ENCODE assay signal across 17 cellular contexts in the genomic region with DNA sequence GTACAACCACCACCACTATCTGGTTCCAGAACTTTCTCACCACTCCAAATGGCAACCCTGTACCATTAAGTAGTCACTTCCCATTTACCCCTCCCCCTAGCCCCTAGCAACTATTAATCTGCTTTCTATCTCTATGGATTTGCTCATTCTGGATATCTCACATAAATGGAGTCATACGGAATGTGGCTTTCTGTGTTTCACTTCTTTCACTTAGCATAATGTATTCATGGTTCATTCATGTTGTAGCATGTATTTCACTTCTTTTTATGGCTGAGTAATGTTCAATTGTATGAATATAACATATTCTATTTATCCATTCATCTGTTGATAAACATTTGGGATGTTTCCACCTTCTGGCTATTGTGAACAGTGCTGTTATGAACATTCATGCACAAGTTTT.
DNase-seq lines count a peak whose midpoint lies in the region; ATAC-seq, FAIRE-seq and TF ChIP-seq lines count a peak whose summit lies in the region.
"Had no signal": no experiment of that assay in that cellular context is flagged by ENCODE, and none has a peak within 500 bp of the region (broad histone marks: within the 10 kb centered on the region; RNA-seq: fewer than 3 reads in every experiment).

No MANE protein-coding gene starts in this region.

- H3K4me3 ChIP-seq in astrocyte (ENCODE audit: insufficient read depth, low read depth, low read length) = no peak overlapping the region
- H3K4me3 ChIP-seq in tibial artery = no peak overlapping the region

- peak; percentile 76 for ATAC-seq in foreskin keratinocyte

- H3K27me3 Mint-ChIP-seq in astrocyte (ENCODE audit: low read depth, unreplicated experiment) = no peaks in the 10 kb centered on the region
- H3K27me3 Mint-ChIP-seq: CD4-positive, alpha-beta T cell had no signal

- peaks cover 22% of the 10 kb centered on the region for H3K4me1 Mint-ChIP-seq in astrocyte (ENCODE audit: low read depth, unreplicated experiment)

- in situ Hi-C loops in GM13977 (cut with MboI; ENCODE audit: low pct_unique_long_range_greater_than_20kb, low sequenced_read_pairs, unreplicated experiment) = no loop called here

- no peak overlapping the region for H2AFZ ChIP-seq in astrocyte (ENCODE audit: low read depth, low read length)

- no peak overlapping the region for H3K4me2 ChIP-seq in astrocyte (ENCODE audit: low read length)

- no peaks in the 10 kb centered on the region for H3K36me3 Mint-ChIP-seq in astrocyte (ENCODE audit: low read depth, unreplicated experiment)

- DNase-seq in D721Med (ENCODE audit: insufficient read length, low spot score) (no peak), astrocyte (ENCODE audit: low read depth) (no peak), foreskin keratinocyte (peak; percentile 43 to 78), GM13977 (ENCODE audit: low spot score) (no peak), NCI-H1048 (lab: John Stamatoyannopoulos, UW) (no peak), tibial artery (no peak)
- DNase-seq: AML-193; Caco-2; CD4-positive, alpha-beta T cell; DMS153; DMS79; GDM1; H9; IMR-90 had no signal

- no peak overlapping the region for H3K9ac ChIP-seq in astrocyte (ENCODE audit: low read length)

- no peak overlapping the region for H3K27ac Mint-ChIP-seq in astrocyte (ENCODE audit: unreplicated experiment)
- H3K27ac Mint-ChIP-seq: CD4-positive, alpha-beta T cell; H9 had no signal

- no peaks in the 10 kb centered on the region for H3K9me3 ChIP-seq in astrocyte (ENCODE audit: insufficient read depth, low read depth, low read length)
- no peaks in the 10 kb centered on the region for H3K9me3 ChIP-seq in tibial artery
- H3K9me3 ChIP-seq: Caco-2 had no signal

- H3K4me1 ChIP-seq in astrocyte (ENCODE audit: insufficient read depth, low read length) = peaks cover 17% of the 10 kb centered on the region
- H3K4me1 ChIP-seq in foreskin keratinocyte = peaks cover 44% of the 10 kb centered on the region
- H3K4me1 ChIP-seq in tibial artery = no peaks in the 10 kb centered on the region

- TF ChIP-seq CTCF in D721Med (IDR thresholded peaks at IDR 0.05; ENCODE audit: insufficient read depth, missing control alignments) (no peak), astrocyte (IDR thresholded peaks at IDR 0.05; ENCODE audit: insufficient read depth, low read depth, low read length) (no peak), foreskin keratinocyte (conservative IDR thresholded peaks at IDR 0.05) (peak; percentile 32), GM13977 (IDR thresholded peaks at IDR 0.05; ENCODE audit: extremely low read depth, insufficient read depth, missing control alignments) (no peak), tibial artery (IDR thresholded peaks at IDR 0.05) (no peak)

- FAIRE-seq in D721Med (lab: Jason Lieb, UNC) (peak; percentile 44), astrocyte (lab: Jason Lieb, UNC) (peak; percentile 65)
- FAIRE-seq: H1, HTR-8/SVneo had no signal

- no peaks in the 10 kb centered on the region for H3K9me3 Mint-ChIP-seq in astrocyte (ENCODE audit: unreplicated experiment)
- H3K9me3 Mint-ChIP-seq: CD4-positive, alpha-beta T cell; H9 had no signal

- H3K79me2 ChIP-seq in astrocyte (ENCODE audit: insufficient read depth, low read length) = no peaks in the 10 kb centered on the region

- intact Hi-C loops in tibial artery (cut with DNase I; ENCODE audit: low total_unique reads) = no loop called here

- no peak overlapping the region for H3K4me3 Mint-ChIP-seq in astrocyte (ENCODE audit: unreplicated experiment)
- H3K4me3 Mint-ChIP-seq: CD4-positive, alpha-beta T cell; H9 had no signal

- H3K27me3 ChIP-seq in astrocyte (ENCODE audit: insufficient read depth, low read length) (no peaks in the 10 kb centered on the region), foreskin keratinocyte (no peaks in the 10 kb centered on the region), tibial artery (no peaks in the 10 kb centered on the region)

- H3K27ac ChIP-seq in astrocyte (ENCODE audit: low read depth, low read length) = no peak overlapping the region
- peak overlapping the region; percentile 95 for H3K27ac ChIP-seq in foreskin keratinocyte
- H3K27ac ChIP-seq in tibial artery = no peak overlapping the region
- H3K27ac ChIP-seq: C4-2B had no signal

- no peaks in the 10 kb centered on the region for H4K20me1 ChIP-seq in astrocyte (ENCODE audit: insufficient read depth, low read length)

- H3K36me3 ChIP-seq in astrocyte (ENCODE audit: insufficient read depth, low read length) (no peaks in the 10 kb centered on the region), tibial artery (no peaks in the 10 kb centered on the region)

Comparison
In these comparisons a context has a peak if more than half of its experiments do, and no peak if none do; other contexts are left out.
1. DNase-seq: peak in foreskin keratinocyte (2 of 2); none in D721Med (single experiment), astrocyte (single experiment), GM13977 (single experiment), NCI-H1048 (single experiment) and tibial artery (0 of 2).